In the genomic region with DNA sequence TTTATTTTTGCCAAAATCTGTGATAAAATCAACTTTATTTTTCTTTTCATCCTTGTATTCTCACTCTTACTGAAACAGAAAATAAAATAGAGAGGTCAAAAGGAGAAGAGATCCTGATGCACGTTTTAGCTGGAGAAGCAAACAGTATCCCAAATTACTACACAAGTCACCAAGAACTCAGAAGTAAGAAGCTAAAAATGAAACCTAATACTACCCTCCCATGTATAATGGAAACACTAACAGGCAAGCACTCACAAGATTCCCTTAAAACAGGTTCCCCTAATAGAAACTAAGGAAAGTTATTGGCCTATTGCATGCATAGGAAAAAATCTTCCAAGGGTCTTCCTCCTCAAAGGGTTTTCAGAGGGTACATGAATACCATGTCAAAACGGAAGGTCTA, we compare ENCODE assay signal across 1 cellular context.
TF ChIP-seq lines count a peak whose summit lies in the region.

No MANE protein-coding gene starts in this region.

TF ChIP-seq in HepG2, 621 proteins besides CTCF, POLR2A, EP300 and RAD21 (continued from another document):
- no peak for TF ChIP-seq ZNF704 (CRISPR knock-in tag; IDR thresholded peaks at IDR 0.05; ENCODE audit: borderline replicate concordance)
- TF ChIP-seq, protein P1, sequence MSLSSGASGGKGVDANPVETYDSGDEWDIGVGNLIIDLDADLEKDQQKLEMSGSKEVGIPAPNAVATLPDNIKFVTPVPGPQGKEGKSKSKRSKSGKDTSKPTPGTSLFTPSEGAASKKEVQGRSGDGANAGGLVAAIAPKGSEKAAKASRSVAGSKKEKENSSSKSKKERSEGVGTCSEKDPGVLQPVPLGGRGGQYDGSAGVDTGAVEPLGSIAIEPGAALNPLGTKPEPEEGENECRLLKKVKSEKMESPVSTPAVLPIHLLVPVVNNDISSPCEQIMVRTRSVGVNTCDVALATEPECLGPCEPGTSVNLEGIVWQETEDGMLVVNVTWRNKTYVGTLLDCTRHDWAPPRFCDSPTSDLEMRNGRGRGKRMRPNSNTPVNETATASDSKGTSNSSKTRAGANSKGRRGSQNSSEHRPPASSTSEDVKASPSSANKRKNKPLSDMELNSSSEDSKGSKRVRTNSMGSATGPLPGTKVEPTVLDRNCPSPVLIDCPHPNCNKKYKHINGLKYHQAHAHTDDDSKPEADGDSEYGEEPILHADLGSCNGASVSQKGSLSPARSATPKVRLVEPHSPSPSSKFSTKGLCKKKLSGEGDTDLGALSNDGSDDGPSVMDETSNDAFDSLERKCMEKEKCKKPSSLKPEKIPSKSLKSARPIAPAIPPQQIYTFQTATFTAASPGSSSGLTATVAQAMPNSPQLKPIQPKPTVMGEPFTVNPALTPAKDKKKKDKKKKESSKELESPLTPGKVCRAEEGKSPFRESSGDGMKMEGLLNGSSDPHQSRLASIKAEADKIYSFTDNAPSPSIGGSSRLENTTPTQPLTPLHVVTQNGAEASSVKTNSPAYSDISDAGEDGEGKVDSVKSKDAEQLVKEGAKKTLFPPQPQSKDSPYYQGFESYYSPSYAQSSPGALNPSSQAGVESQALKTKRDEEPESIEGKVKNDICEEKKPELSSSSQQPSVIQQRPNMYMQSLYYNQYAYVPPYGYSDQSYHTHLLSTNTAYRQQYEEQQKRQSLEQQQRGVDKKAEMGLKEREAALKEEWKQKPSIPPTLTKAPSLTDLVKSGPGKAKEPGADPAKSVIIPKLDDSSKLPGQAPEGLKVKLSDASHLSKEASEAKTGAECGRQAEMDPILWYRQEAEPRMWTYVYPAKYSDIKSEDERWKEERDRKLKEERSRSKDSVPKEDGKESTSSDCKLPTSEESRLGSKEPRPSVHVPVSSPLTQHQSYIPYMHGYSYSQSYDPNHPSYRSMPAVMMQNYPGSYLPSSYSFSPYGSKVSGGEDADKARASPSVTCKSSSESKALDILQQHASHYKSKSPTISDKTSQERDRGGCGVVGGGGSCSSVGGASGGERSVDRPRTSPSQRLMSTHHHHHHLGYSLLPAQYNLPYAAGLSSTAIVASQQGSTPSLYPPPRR (CRISPR knock-in tag; IDR thresholded peaks at IDR 0.05; ENCODE audit: borderline replicate concordance): no peak
- TF ChIP-seq, protein P2, sequence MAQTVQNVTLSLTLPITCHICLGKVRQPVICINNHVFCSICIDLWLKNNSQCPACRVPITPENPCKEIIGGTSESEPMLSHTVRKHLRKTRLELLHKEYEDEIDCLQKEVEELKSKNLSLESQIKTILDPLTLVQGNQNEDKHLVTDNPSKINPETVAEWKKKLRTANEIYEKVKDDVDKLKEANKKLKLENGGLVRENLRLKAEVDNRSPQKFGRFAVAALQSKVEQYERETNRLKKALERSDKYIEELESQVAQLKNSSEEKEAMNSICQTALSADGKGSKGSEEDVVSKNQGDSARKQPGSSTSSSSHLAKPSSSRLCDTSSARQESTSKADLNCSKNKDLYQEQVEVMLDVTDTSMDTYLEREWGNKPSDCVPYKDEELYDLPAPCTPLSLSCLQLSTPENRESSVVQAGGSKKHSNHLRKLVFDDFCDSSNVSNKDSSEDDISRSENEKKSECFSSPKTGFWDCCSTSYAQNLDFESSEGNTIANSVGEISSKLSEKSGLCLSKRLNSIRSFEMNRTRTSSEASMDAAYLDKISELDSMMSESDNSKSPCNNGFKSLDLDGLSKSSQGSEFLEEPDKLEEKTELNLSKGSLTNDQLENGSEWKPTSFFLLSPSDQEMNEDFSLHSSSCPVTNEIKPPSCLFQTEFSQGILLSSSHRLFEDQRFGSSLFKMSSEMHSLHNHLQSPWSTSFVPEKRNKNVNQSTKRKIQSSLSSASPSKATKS (CRISPR knock-in tag; IDR thresholded peaks at IDR 0.05): no peak
- TF ChIP-seq HDAC6 (IDR thresholded peaks at IDR 0.05; ENCODE audit: low read depth, low read length): no peak
- TF ChIP-seq RNF2 (conservative IDR thresholded peaks at IDR 0.05; ENCODE audit: low read depth): no peak
- TF ChIP-seq, protein P3, sequence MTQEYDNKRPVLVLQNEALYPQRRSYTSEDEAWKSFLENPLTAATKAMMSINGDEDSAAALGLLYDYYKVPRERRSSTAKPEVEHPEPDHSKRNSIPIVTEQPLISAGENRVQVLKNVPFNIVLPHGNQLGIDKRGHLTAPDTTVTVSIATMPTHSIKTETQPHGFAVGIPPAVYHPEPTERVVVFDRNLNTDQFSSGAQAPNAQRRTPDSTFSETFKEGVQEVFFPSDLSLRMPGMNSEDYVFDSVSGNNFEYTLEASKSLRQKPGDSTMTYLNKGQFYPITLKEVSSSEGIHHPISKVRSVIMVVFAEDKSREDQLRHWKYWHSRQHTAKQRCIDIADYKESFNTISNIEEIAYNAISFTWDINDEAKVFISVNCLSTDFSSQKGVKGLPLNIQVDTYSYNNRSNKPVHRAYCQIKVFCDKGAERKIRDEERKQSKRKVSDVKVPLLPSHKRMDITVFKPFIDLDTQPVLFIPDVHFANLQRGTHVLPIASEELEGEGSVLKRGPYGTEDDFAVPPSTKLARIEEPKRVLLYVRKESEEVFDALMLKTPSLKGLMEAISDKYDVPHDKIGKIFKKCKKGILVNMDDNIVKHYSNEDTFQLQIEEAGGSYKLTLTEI (CRISPR knock-in tag; conservative IDR thresholded peaks at IDR 0.05): no peak
- no peak for TF ChIP-seq U2AF2 (IDR thresholded peaks at IDR 0.05; ENCODE audit: low read depth, low read length)
- no peak for TF ChIP-seq IKZF4 (CRISPR knock-in tag; IDR thresholded peaks at IDR 0.05; ENCODE audit: borderline replicate concordance, low read depth, not compliant biosample characterization)
- no peak for TF ChIP-seq ZNF543 (CRISPR knock-in tag; IDR thresholded peaks at IDR 0.05)
- no peak for TF ChIP-seq HNF1A (IDR thresholded peaks at IDR 0.05; ENCODE audit: low read depth)
- TF ChIP-seq HNF1A (CRISPR knock-in tag; IDR thresholded peaks at IDR 0.05; ENCODE audit: borderline replicate concordance): no peak
- TF ChIP-seq NFAT5 (CRISPR knock-in tag; IDR thresholded peaks at IDR 0.05): no peak
- TF ChIP-seq CHCHD3 (CRISPR knock-in tag; IDR thresholded peaks at IDR 0.05): no peak
TF ChIP-seq in HepG2: peak in this region for 0.
